In the genomic region with DNA sequence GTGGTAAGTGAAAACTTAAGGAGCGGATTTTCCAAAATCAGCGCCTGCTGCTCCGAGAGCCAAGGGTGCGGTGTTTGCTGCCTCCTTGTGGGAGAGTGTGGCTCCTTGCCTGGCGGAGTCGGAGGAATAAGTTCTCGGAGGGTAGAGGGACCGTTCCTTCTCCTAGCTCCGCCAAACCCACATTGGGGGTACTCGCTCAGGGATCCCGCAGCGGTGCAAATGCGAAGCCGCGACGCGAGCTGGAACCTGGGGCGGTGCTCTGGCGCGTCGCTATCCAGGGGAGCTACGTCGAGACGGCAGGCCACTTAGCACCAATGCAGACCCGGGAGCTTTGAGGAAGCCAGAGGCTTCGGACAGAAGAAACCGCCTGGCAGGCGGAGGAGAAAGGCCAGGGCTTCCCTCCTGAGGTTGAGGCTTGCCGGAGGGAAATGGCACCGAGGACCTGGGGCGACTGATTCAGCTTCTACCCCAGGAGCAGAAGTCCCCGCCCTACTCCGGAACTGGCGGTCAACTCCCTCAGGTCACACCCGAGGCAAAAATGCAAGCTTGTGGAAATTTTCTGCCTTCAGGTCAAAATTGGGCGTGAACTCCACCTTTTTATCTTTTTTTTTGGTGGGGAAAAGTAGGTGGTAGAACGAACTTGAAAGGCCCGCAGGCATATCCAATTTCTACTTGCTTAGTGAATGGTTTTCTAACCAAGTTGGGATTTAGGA, we compare ENCODE assay signal across 8 cellular contexts. TPM values are rescaled to one million over a fixed set of nuclear protein-coding genes. Genes with fewer than 3 reads are reported as not detected.
DNase-seq lines count a peak whose midpoint lies in the region; ATAC-seq and TF ChIP-seq lines count a peak whose summit lies in the region.

No MANE protein-coding gene starts in this region.

- H3K27ac Mint-ChIP-seq in activated naive CD4-positive, alpha-beta T cell treated with anti-CD3 and anti-CD28 coated beads, Interleukin-2, amount 50 U/mL, for 72 hours, result peak overlapping the region; percentile 50 to 80

- H3K27me3 ChIP-seq in SJSA1 (replicated peaks) (no peaks in the 10 kb centered on the region), heart left ventricle (peaks cover 0 to 4% (median 0%) of the 10 kb centered on the region in 9 donors)

- WGBS in heart left ventricle, 4 donors, result 2 to 7% (median 2%) methylated on average over 30 to 38 of the region's 38 CpGs
- 3% methylated on average over 38 of the region's 38 CpGs for WGBS in urinary bladder

- H3K27ac ChIP-seq in SJSA1 (peak overlapping the region; percentile 20; the same call in 1 of the 2 replicates), heart left ventricle (peak overlapping the region in 4 of 12 donors; percentile 17 to 63 (median 36)), urinary bladder (ENCODE audit: low read depth) (no peak overlapping the region)

- H3K4me1 ChIP-seq in SJSA1 (replicated peaks), result 0 out of 2 replicates have a peak, but pooled peaks cover 3% of the 10 kb centered on the region
- H3K4me1 ChIP-seq in heart left ventricle, result peaks cover 0 to 11% (median 0%) of the 10 kb centered on the region in 12 donors
- H3K4me1 ChIP-seq in urinary bladder (ENCODE audit: insufficient read depth), result no peaks in the 10 kb centered on the region

- no peaks in the 10 kb centered on the region for H3K9me3 ChIP-seq in SJSA1 (replicated peaks)
- H3K9me3 ChIP-seq in heart left ventricle, result no peaks in the 10 kb centered on the region

- peak; percentile 68 for DNase-seq in DMS114 treated with DMSO at 0.1 percent for 48 hours (lab: John Stamatoyannopoulos, UW; ENCODE audit: unreplicated experiment)
- peak; percentile 61 to 66 for DNase-seq in SJSA1 (ENCODE audit: low read depth in 1 of 2, low spot score in 2 of 2)
- peak; percentile 37 to 78 for DNase-seq in activated naive CD4-positive, alpha-beta T cell treated with anti-CD3 and anti-CD28 coated beads, Interleukin-2, amount 50 U/mL, for 72 hours (ENCODE audit: low spot score in 2 of 2)
- DNase-seq in heart left ventricle, result peak; percentile 30 to 72 (median 39)
- peak; percentile 82 for DNase-seq in posterior vena cava (ENCODE audit: low spot score)

- no peaks in the 10 kb centered on the region for H3K36me3 Mint-ChIP-seq in activated naive CD4-positive, alpha-beta T cell treated with anti-CD3 and anti-CD28 coated beads, Interleukin-2, amount 50 U/mL, for 72 hours

- H3K36me3 ChIP-seq in SJSA1, result no peaks in the 10 kb centered on the region
- no peaks in the 10 kb centered on the region for H3K36me3 ChIP-seq in heart left ventricle
- H3K36me3 ChIP-seq in urinary bladder (ENCODE audit: insufficient read depth), result no peaks in the 10 kb centered on the region

- peak; percentile 21 to 75 (median 50) for TF ChIP-seq CTCF in heart left ventricle (IDR thresholded peaks at IDR 0.05)

- peak; percentile 70 for ATAC-seq in GM19452 (IDR thresholded peaks at IDR 0.05; ENCODE audit: unreplicated experiment)
- ATAC-seq in HG03571 (IDR thresholded peaks at IDR 0.05; ENCODE audit: unreplicated experiment), result peak; percentile 61
- ATAC-seq in activated naive CD4-positive, alpha-beta T cell treated with anti-CD3 and anti-CD28 coated beads, Interleukin-2, amount 50 U/mL, for 72 hours, result peak; percentile 83 to 98
- peak in 3 of 4 donors; percentile 73 to 79 (median 74) for ATAC-seq in heart left ventricle

- no peaks in the 10 kb centered on the region for H3K9me3 Mint-ChIP-seq in activated naive CD4-positive, alpha-beta T cell treated with anti-CD3 and anti-CD28 coated beads, Interleukin-2, amount 50 U/mL, for 72 hours

- no peak for TF ChIP-seq POLR2A in heart left ventricle (IDR thresholded peaks at IDR 0.05)

- intact Hi-C loops in heart left ventricle (cut with DNase I) (no loop called here), posterior vena cava (cut with DNase I) (no loop called here)

- H3K4me3 ChIP-seq in SJSA1 (peak overlapping the region; percentile 44), heart left ventricle (peak overlapping the region; percentile 5 to 67 (median 54)), urinary bladder (ENCODE audit: low read depth, low read length) (peak overlapping the region; percentile 35)

RNA-seq across cellular contexts. Expression of gene DDX43, which starts 5.7 kb away (rescaled TPM):
- not detected in 2 replicates for total RNA-seq in SJSA1 (2014; rRNA removed; shearing (Covaris generic))
- under 1 TPM; 0.09 to 0.58 TPM for total RNA-seq in activated naive CD4-positive, alpha-beta T cell treated with anti-CD3 and anti-CD28 coated beads, Interleukin-2, amount 50 U/mL, for 72 hours
- total RNA-seq in heart left ventricle (under 1 TPM in 6 of 9 donors, not detected in 3; 0.11 to 0.52 (median 0.20) TPM), posterior vena cava (1 to 10 TPM in 1 of 2 donors, under 1 TPM in 1; 0.43 to 1.3 TPM), urinary bladder (0.42 TPM)
- polyA plus RNA-seq in heart left ventricle (under 1 TPM; 0.08 to 0.30 TPM), urinary bladder (1.3 TPM)

RNA-seq across cellular contexts. Expression of gene OOEP, which starts 19.3 kb away (rescaled TPM):
- not detected in 2 replicates for total RNA-seq in SJSA1 (2014; rRNA removed; shearing (Covaris generic))
- under 1 TPM in 1 of 2 donors, not detected in 1; 0.48 TPM for total RNA-seq in activated naive CD4-positive, alpha-beta T cell treated with anti-CD3 and anti-CD28 coated beads, Interleukin-2, amount 50 U/mL, for 72 hours
- total RNA-seq in heart left ventricle (not detected), posterior vena cava (under 1 TPM in 1 of 2 donors, not detected in 1; 0.24 TPM), urinary bladder (not detected)
- polyA plus RNA-seq in heart left ventricle (not detected), urinary bladder (0.24 TPM)

RNA-seq across cellular contexts. Expression of gene KHDC3L, which starts 26.5 kb away (rescaled TPM):
- total RNA-seq in SJSA1 (2014; rRNA removed; shearing (Covaris generic)), result not detected in 2 replicates
- under 1 TPM in 1 of 2 donors, not detected in 1; 0.23 TPM for total RNA-seq in activated naive CD4-positive, alpha-beta T cell treated with anti-CD3 and anti-CD28 coated beads, Interleukin-2, amount 50 U/mL, for 72 hours
- total RNA-seq in heart left ventricle, result not detected
- not detected for polyA plus RNA-seq in heart left ventricle
- not detected for total RNA-seq in posterior vena cava
- total RNA-seq in urinary bladder, result not detected
- not detected for polyA plus RNA-seq in urinary bladder

RNA-seq across cellular contexts. Expression of gene DPPA5, which starts 34.9 kb away (rescaled TPM):
- total RNA-seq in SJSA1 (2014; rRNA removed; shearing (Covaris generic)), result not detected in 2 replicates
- total RNA-seq in activated naive CD4-positive, alpha-beta T cell treated with anti-CD3 and anti-CD28 coated beads, Interleukin-2, amount 50 U/mL, for 72 hours, result not detected
- total RNA-seq in heart left ventricle, result not detected
- not detected for polyA plus RNA-seq in heart left ventricle
- total RNA-seq in posterior vena cava, result not detected
- not detected for total RNA-seq in urinary bladder
- not detected for polyA plus RNA-seq in urinary bladder
